1 cellular context compared by ENCODE assay signal in the genomic region with DNA sequence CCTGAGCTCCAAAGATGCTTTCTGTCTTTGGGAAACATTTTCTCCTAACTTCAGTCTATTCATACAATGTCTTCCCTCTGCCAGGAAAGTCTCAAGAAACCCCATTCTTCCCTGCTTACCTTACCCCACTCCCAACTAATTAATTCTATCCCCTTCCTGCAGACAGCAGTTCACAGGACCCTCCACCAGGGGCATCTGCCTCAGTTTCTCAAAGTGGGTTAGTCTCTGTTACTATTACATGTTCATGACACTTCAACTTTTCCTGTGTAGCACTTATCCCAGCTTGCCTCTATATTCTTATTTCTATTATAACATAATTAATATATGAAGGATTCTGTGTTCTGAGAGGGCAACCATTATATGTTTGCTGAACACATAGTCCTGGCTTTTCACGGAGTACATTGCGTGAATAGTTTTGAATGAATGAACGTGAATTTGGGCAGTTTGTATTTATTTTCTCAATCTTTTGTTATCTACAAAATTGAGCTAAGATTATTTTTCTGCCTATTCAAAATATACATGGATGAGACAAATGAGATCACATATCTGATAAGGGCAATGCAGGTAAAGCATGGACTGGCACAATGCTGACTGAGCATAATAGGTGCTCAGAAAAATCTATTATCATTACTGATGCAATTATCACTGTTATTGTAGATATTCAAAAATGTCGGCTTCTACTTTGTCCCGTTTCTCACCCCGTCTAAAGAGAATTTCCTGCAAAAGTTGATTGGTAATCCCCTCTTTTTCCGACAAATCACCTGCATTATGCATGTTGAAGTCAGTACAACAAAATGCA.
A peak's percentile ranks its signal among the peaks of the same experiment; 100 is the strongest.
TF ChIP-seq lines count a peak whose summit lies in the region.

No MANE protein-coding gene starts in this region.

TF ChIP-seq in K562, 482 proteins besides CTCF, POLR2A, EP300 and RAD21 (continued from another document):
- TF ChIP-seq, protein P1, sequence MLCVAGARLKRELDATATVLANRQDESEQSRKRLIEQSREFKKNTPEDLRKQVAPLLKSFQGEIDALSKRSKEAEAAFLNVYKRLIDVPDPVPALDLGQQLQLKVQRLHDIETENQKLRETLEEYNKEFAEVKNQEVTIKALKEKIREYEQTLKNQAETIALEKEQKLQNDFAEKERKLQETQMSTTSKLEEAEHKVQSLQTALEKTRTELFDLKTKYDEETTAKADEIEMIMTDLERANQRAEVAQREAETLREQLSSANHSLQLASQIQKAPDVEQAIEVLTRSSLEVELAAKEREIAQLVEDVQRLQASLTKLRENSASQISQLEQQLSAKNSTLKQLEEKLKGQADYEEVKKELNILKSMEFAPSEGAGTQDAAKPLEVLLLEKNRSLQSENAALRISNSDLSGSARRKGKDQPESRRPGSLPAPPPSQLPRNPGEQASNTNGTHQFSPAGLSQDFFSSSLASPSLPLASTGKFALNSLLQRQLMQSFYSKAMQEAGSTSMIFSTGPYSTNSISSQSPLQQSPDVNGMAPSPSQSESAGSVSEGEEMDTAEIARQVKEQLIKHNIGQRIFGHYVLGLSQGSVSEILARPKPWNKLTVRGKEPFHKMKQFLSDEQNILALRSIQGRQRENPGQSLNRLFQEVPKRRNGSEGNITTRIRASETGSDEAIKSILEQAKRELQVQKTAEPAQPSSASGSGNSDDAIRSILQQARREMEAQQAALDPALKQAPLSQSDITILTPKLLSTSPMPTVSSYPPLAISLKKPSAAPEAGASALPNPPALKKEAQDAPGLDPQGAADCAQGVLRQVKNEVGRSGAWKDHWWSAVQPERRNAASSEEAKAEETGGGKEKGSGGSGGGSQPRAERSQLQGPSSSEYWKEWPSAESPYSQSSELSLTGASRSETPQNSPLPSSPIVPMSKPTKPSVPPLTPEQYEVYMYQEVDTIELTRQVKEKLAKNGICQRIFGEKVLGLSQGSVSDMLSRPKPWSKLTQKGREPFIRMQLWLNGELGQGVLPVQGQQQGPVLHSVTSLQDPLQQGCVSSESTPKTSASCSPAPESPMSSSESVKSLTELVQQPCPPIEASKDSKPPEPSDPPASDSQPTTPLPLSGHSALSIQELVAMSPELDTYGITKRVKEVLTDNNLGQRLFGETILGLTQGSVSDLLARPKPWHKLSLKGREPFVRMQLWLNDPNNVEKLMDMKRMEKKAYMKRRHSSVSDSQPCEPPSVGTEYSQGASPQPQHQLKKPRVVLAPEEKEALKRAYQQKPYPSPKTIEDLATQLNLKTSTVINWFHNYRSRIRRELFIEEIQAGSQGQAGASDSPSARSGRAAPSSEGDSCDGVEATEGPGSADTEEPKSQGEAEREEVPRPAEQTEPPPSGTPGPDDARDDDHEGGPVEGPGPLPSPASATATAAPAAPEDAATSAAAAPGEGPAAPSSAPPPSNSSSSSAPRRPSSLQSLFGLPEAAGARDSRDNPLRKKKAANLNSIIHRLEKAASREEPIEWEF (CRISPR knock-in tag; IDR thresholded peaks at IDR 0.05) = no peak
- TF ChIP-seq NFIX (CRISPR knock-in tag; IDR thresholded peaks at IDR 0.05; ENCODE audit: low read depth) (no peak), NR4A1 (CRISPR knock-in tag; IDR thresholded peaks at IDR 0.05) (no peak), NR4A1 (tag; IDR thresholded peaks at IDR 0.05) (no peak), TCF7 (IDR thresholded peaks at IDR 0.05; ENCODE audit: borderline replicate concordance) (no peak), MAFK (IDR thresholded peaks at IDR 0.05; ENCODE audit: low read length) (peak; percentile 35; the same call in 1 of the 2 replicates), CHCHD3 (CRISPR knock-in tag; IDR thresholded peaks at IDR 0.05) (no peak), MAFF (IDR thresholded peaks at IDR 0.05; ENCODE audit: low read length) (0 out of 2 replicates have a peak, but pooled peaks have one; percentile 7)
